In genomic region chr11:6248897-6249296, GRCh38 we compare ENCODE assay signal across 4 cellular contexts. TPM values are rescaled to one million over a fixed set of nuclear protein-coding genes. Genes with fewer than 3 reads are reported as not detected.
"Had no signal": no experiment of that assay in that cellular context is flagged by ENCODE, and none has a peak within 500 bp of the region (broad histone marks: within the 10 kb centered on the region; RNA-seq: fewer than 3 reads in every experiment).

No MANE protein-coding gene starts in this region.

RNA-seq across cellular contexts. Expression of gene CNGA4, which starts 10.0 kb away (rescaled TPM):
- total RNA-seq: LHCN-M2, M059J, MCF 10A, NCI-H460 had no signal

RNA-seq across cellular contexts. Expression of gene CCKBR, which starts 10.7 kb away (rescaled TPM):
- total RNA-seq: LHCN-M2, M059J, MCF 10A, NCI-H460 had no signal

RNA-seq across cellular contexts. Expression of gene C11orf42, which starts 43.5 kb away (rescaled TPM):
- total RNA-seq: LHCN-M2, M059J, MCF 10A, NCI-H460 had no signal

RNA-seq across cellular contexts. Expression of gene OR52W1, which starts 49.9 kb away (rescaled TPM):
- total RNA-seq: LHCN-M2, M059J, MCF 10A, NCI-H460 had no signal
